Comparison of ENCODE assay signal across 8 cellular contexts in the genomic region with DNA sequence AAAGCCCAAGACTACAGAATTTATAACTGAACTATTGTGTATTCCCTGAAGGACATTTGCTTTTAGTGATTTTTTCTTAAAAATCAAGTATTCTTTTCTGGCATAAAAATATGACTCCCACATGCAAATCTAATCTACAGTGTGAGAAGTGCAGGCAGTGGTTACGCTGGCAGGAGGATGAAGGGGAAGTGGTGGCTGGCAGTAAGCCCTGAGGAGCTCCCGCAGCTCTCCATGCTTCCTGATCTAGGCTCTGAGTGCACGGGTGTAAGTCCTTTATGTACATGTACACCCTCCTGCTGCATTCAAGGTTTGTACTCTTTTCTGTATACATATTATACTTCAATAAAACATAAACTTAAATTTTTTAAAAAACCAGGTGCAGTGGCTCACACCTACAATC.
A peak's percentile ranks its signal among the peaks of the same experiment; 100 is the strongest.
DNase-seq lines count a peak whose midpoint lies in the region; ATAC-seq, FAIRE-seq and TF ChIP-seq lines count a peak whose summit lies in the region.

No MANE protein-coding gene starts in this region.

- POLR2A ChIA-PET in activated CD4-positive, alpha-beta T cell treated with anti-CD3 and anti-CD28 coated beads for 36 hours (lab: Charles Lee): no interaction called here

- peaks cover 40% of the 10 kb centered on the region for H3K4me1 Mint-ChIP-seq in activated CD4-positive, alpha-beta T cell treated with anti-CD3 and anti-CD28 coated beads for 36 hours

- H3K4me3 Mint-ChIP-seq in activated CD4-positive, alpha-beta T cell treated with anti-CD3 and anti-CD28 coated beads for 36 hours: no peak overlapping the region

- intact Hi-C loops in activated CD4-positive, alpha-beta T cell treated with anti-CD3 and anti-CD28 coated beads for 36 hours (cut with DNase I, micrococcal nuclease): loop anchor here (5.0 to 10.0 kb wide), 4 partner anchors 152 to 662 kb away; no protein-coding TSS in a partner anchor

- FAIRE-seq in GM12892 (lab: Jason Lieb, UNC): no peak

- H3K9me3 Mint-ChIP-seq in activated CD4-positive, alpha-beta T cell treated with anti-CD3 and anti-CD28 coated beads for 36 hours (ENCODE audit: low read depth): no peaks in the 10 kb centered on the region

- DNase-seq in GM04503 (ENCODE audit: low read depth) (peak; percentile 40), NCI-H526 (lab: John Stamatoyannopoulos, UW) (peak; percentile 26 to 83), cardiac fibroblast (ENCODE audit: low read depth in 2 of 2) (peak; percentile 82 to 95), non-pigmented ciliary epithelial cell (ENCODE audit: low read depth) (peak; percentile 72), HT-29 (ENCODE audit: low spot score) (no peak), GM12892 (ENCODE audit: insufficient read length) (no peak), SW 1271 (lab: John Stamatoyannopoulos, UW) (no peak)
- no peak for DNase-seq in activated CD4-positive, alpha-beta T cell treated with anti-CD3 and anti-CD28 coated beads for 36 hours

- no peak for ATAC-seq in activated CD4-positive, alpha-beta T cell treated with anti-CD3 and anti-CD28 coated beads for 36 hours

- H3K4me3 ChIP-seq in cardiac fibroblast (replicated peaks in 1 of 2; ENCODE audit: low read depth in 2 of 2, low read length in 2 of 2): no peak overlapping the region

- H3K27ac Mint-ChIP-seq in activated CD4-positive, alpha-beta T cell treated with anti-CD3 and anti-CD28 coated beads for 36 hours: no peak overlapping the region

- CTCF ChIA-PET in activated CD4-positive, alpha-beta T cell treated with anti-CD3 and anti-CD28 coated beads for 36 hours (lab: Charles Lee): no interaction called here

- no peaks in the 10 kb centered on the region for H3K27me3 Mint-ChIP-seq in activated CD4-positive, alpha-beta T cell treated with anti-CD3 and anti-CD28 coated beads for 36 hours

- no peak for TF ChIP-seq CTCF in cardiac fibroblast (IDR thresholded peaks at IDR 0.05; ENCODE audit: low read depth, low read length)

- no peak for TF ChIP-seq POLR2A in GM12892 (IDR thresholded peaks at IDR 0.05; ENCODE audit: low read depth, low read length)

- peaks cover 1% of the 10 kb centered on the region for H3K36me3 Mint-ChIP-seq in activated CD4-positive, alpha-beta T cell treated with anti-CD3 and anti-CD28 coated beads for 36 hours (ENCODE audit: low read depth)

Comparison
In these comparisons a context has a peak if more than half of its experiments do, and no peak if none do; other contexts are left out.
1. DNase-seq: peak in GM04503 (single experiment), NCI-H526 (2 of 2), cardiac fibroblast (2 of 2) and non-pigmented ciliary epithelial cell (single experiment); none in HT-29 (single experiment), GM12892 (single experiment), SW 1271 (0 of 2) and activated CD4-positive, alpha-beta T cell treated with anti-CD3 and anti-CD28 coated beads for 36 hours (single experiment).